29 cellular contexts compared by ENCODE assay signal in genomic region chr4:95318044-95318443, GRCh38.
"Had no signal": no experiment of that assay in that cellular context is flagged by ENCODE, and none has a peak within 500 bp of the region (broad histone marks: within the 10 kb centered on the region; RNA-seq: fewer than 3 reads in every experiment).

No MANE protein-coding gene starts in this region.

- H3K4me1 ChIP-seq: gastrocnemius medialis, lower lobe of right lung had no signal

- H3K36me3 Mint-ChIP-seq: activated CD8-positive, alpha-beta memory T cell treated with anti-CD3 and anti-CD28 coated beads, Interleukin-2, amount 10 ng/mL, durations not matched to agents 7 days and 5 days; activated naive CD4-positive, alpha-beta T cell treated with anti-CD3 and anti-CD28 coated beads, Interleukin-2, amount 10 ng/mL, durations not matched to agents 7 days and 5 days; activated naive CD8-positive, alpha-beta T cell treated with anti-CD3 and anti-CD28 coated beads, Interleukin-2, amount 10 ng/mL, durations not matched to agents 7 days and 5 days; stimulated activated memory B cell treated with anti-CD40 and anti-IgM and Interleukin-4, amounts not matched to agents 10 μg/mL and 1 μg/mL and 100 μg/mL, for 72 hours had no signal

- H3K4me3 Mint-ChIP-seq: activated CD4-positive, alpha-beta T cell treated with anti-CD3 and anti-CD28 coated beads for 36 hours; activated CD8-positive, alpha-beta memory T cell treated with anti-CD3 and anti-CD28 coated beads, Interleukin-2, amount 10 ng/mL, durations not matched to agents 7 days and 5 days; activated CD8-positive, alpha-beta T cell treated with anti-CD3 and anti-CD28 coated beads, Interleukin-2, amount 10 ng/mL, durations not matched to agents 7 days and 5 days; activated naive CD4-positive, alpha-beta T cell treated with anti-CD3 and anti-CD28 coated beads, Interleukin-2, amount 10 ng/mL, durations not matched to agents 7 days and 5 days; activated naive CD8-positive, alpha-beta T cell treated with anti-CD3 and anti-CD28 coated beads, Interleukin-2, amount 10 ng/mL, durations not matched to agents 7 days and 5 days; activated T-helper 1 cell treated with anti-CD3 and anti-CD28 coated beads, Interleukin-12 subunit alpha, Interleukin-12 subunit beta, Interleukin-2, Interleukin-4 antibody, amounts not matched to agents 30 ng/mL and 10 ng/mL and 1 ng/mL, durations not matched to agents 14 hours and 24 hours and 36 hours; central memory CD8-positive, alpha-beta T cell; effector memory CD8-positive, alpha-beta T cell; nephron; stimulated activated memory B cell treated with anti-CD40 and anti-IgM and Interleukin-4, amounts not matched to agents 10 μg/mL and 1 μg/mL and 100 μg/mL, for 72 hours; stimulated activated naive CD8-positive, alpha-beta T cell treated with anti-CD3 and anti-CD28 coated beads, Interleukin-15, amount 100 ng/mL, for 72 hours; T-helper 2 cell treated with Interferon-gamma antibody and Interleukin-4, amounts not matched to agents 5 μg/mL and 100 μg/mL, for 36 hours had no signal

- H3K9me3 Mint-ChIP-seq: activated naive CD4-positive, alpha-beta T cell treated with anti-CD3 and anti-CD28 coated beads, Interleukin-2, amount 10 ng/mL, durations not matched to agents 7 days and 5 days; activated naive CD8-positive, alpha-beta T cell treated with anti-CD3 and anti-CD28 coated beads, Interleukin-2, amount 10 ng/mL, durations not matched to agents 7 days and 5 days; activated T-helper 1 cell treated with anti-CD3 and anti-CD28 coated beads, Interleukin-12 subunit alpha, Interleukin-12 subunit beta, Interleukin-2, Interleukin-4 antibody, amounts not matched to agents 30 ng/mL and 10 ng/mL and 1 ng/mL, durations not matched to agents 14 hours and 24 hours and 36 hours; stimulated activated memory B cell treated with anti-CD40 and anti-IgM and Interleukin-4, amounts not matched to agents 10 μg/mL and 1 μg/mL and 100 μg/mL, for 72 hours; stimulated activated naive CD8-positive, alpha-beta T cell treated with anti-CD3 and anti-CD28 coated beads, Interleukin-15, amount 100 ng/mL, for 72 hours; T-helper 2 cell treated with Interferon-gamma antibody and Interleukin-4, amounts not matched to agents 5 μg/mL and 100 μg/mL, for 36 hours had no signal

- H3K27ac Mint-ChIP-seq: activated CD4-positive, alpha-beta T cell treated with anti-CD3 and anti-CD28 coated beads for 36 hours; activated CD8-positive, alpha-beta memory T cell treated with anti-CD3 and anti-CD28 coated beads, Interleukin-2, amount 10 ng/mL, durations not matched to agents 7 days and 5 days; activated CD8-positive, alpha-beta T cell treated with anti-CD3 and anti-CD28 coated beads, Interleukin-2, amount 10 ng/mL, durations not matched to agents 7 days and 5 days; activated naive CD4-positive, alpha-beta T cell treated with anti-CD3 and anti-CD28 coated beads, Interleukin-2, amount 10 ng/mL, durations not matched to agents 7 days and 5 days; activated naive CD8-positive, alpha-beta T cell treated with anti-CD3 and anti-CD28 coated beads, Interleukin-2, amount 10 ng/mL, durations not matched to agents 7 days and 5 days; activated T-helper 1 cell treated with anti-CD3 and anti-CD28 coated beads, Interleukin-12 subunit alpha, Interleukin-12 subunit beta, Interleukin-2, Interleukin-4 antibody, amounts not matched to agents 30 ng/mL and 10 ng/mL and 1 ng/mL, durations not matched to agents 14 hours and 24 hours and 36 hours; effector memory CD8-positive, alpha-beta T cell; stimulated activated memory B cell treated with anti-CD40 and anti-IgM and Interleukin-4, amounts not matched to agents 10 μg/mL and 1 μg/mL and 100 μg/mL, for 72 hours; stimulated activated naive CD8-positive, alpha-beta T cell treated with anti-CD3 and anti-CD28 coated beads, Interleukin-15, amount 100 ng/mL, for 72 hours; T-helper 2 cell treated with Interferon-gamma antibody and Interleukin-4, amounts not matched to agents 5 μg/mL and 100 μg/mL, for 36 hours had no signal

- H3K27me3 Mint-ChIP-seq: activated CD4-positive, alpha-beta T cell treated with anti-CD3 and anti-CD28 coated beads for 36 hours; activated CD8-positive, alpha-beta memory T cell treated with anti-CD3 and anti-CD28 coated beads, Interleukin-2, amount 10 ng/mL, durations not matched to agents 7 days and 5 days; activated naive CD4-positive, alpha-beta T cell treated with anti-CD3 and anti-CD28 coated beads, Interleukin-2, amount 10 ng/mL, durations not matched to agents 7 days and 5 days; central memory CD8-positive, alpha-beta T cell; effector memory CD8-positive, alpha-beta T cell; stimulated activated memory B cell treated with anti-CD40 and anti-IgM and Interleukin-4, amounts not matched to agents 10 μg/mL and 1 μg/mL and 100 μg/mL, for 72 hours had no signal

- H3K27ac ChIP-seq: coronary artery, gastrocnemius medialis, lower lobe of right lung, neutrophil, sigmoid colon, tibial artery had no signal

- H3K4me1 Mint-ChIP-seq: activated CD4-positive, alpha-beta T cell treated with anti-CD3 and anti-CD28 coated beads for 36 hours; activated CD8-positive, alpha-beta memory T cell treated with anti-CD3 and anti-CD28 coated beads, Interleukin-2, amount 10 ng/mL, durations not matched to agents 7 days and 5 days; activated naive CD4-positive, alpha-beta T cell treated with anti-CD3 and anti-CD28 coated beads, Interleukin-2, amount 10 ng/mL, durations not matched to agents 7 days and 5 days; activated naive CD8-positive, alpha-beta T cell treated with anti-CD3 and anti-CD28 coated beads, Interleukin-2, amount 10 ng/mL, durations not matched to agents 7 days and 5 days; central memory CD8-positive, alpha-beta T cell; stimulated activated memory B cell treated with anti-CD40 and anti-IgM and Interleukin-4, amounts not matched to agents 10 μg/mL and 1 μg/mL and 100 μg/mL, for 72 hours; stimulated activated naive CD8-positive, alpha-beta T cell treated with anti-CD3 and anti-CD28 coated beads, Interleukin-15, amount 100 ng/mL, for 72 hours had no signal

- H3K27me3 ChIP-seq: gastrocnemius medialis, neutrophil, sigmoid colon, tibial artery had no signal

- H3K36me3 ChIP-seq: gastrocnemius medialis, lower lobe of right lung, neutrophil, sigmoid colon, tibial artery had no signal

- DNase-seq: activated CD4-positive, alpha-beta T cell treated with anti-CD3 and anti-CD28 coated beads for 36 hours; activated CD4-positive, CD25-positive, alpha-beta regulatory T cell; activated CD8-positive, alpha-beta memory T cell treated with anti-CD3 and anti-CD28 coated beads, Interleukin-2, amount 10 ng/mL, durations not matched to agents 7 days and 5 days; activated CD8-positive, alpha-beta T cell treated with anti-CD3 and anti-CD28 coated beads, Interleukin-2, amount 10 ng/mL, durations not matched to agents 7 days and 5 days; activated gamma-delta T cell; activated naive CD4-positive, alpha-beta T cell treated with anti-CD3 and anti-CD28 coated beads, Interleukin-2, amount 10 ng/mL, durations not matched to agents 7 days and 5 days; activated naive CD8-positive, alpha-beta T cell treated with anti-CD3 and anti-CD28 coated beads, Interleukin-2, amount 10 ng/mL, durations not matched to agents 7 days and 5 days; effector memory CD8-positive, alpha-beta T cell; erythroblast; gastrocnemius medialis; kidney; lower lobe of right lung; mesenchymal stem cell; mucosa of descending colon; sigmoid colon; small intestine; stimulated activated CD4-positive, alpha-beta T cell treated with anti-CD3 and anti-CD28 coated beads, Interleukin-1b, Interleukin-23, amount 100 ng/mL, for 48 hours; stimulated activated CD4-positive, alpha-beta T cell treated with anti-CD3 and anti-CD28 coated beads, Interleukin-4, amount 100 ng/mL, for 4 hours; stimulated activated CD8-positive, alpha-beta memory T cell treated with anti-CD3 and anti-CD28 coated beads, Interleukin-4, amount 100 ng/mL, for 48 hours; stimulated activated naive CD8-positive, alpha-beta T cell treated with anti-CD3 and anti-CD28 coated beads, Interleukin-15, amount 100 ng/mL, for 72 hours; T-helper 1 cell; tibial artery had no signal

- H3K4me3 ChIP-seq: coronary artery, gastrocnemius medialis, lower lobe of right lung, mucosa of descending colon, sigmoid colon, tibial artery had no signal

- H3K9me3 ChIP-seq: gastrocnemius medialis, lower lobe of right lung, mucosa of descending colon, neutrophil, sigmoid colon, tibial artery had no signal

- ATAC-seq: activated CD4-positive, alpha-beta T cell treated with anti-CD3 and anti-CD28 coated beads for 36 hours; activated CD8-positive, alpha-beta memory T cell treated with anti-CD3 and anti-CD28 coated beads, Interleukin-2, amount 10 ng/mL, durations not matched to agents 7 days and 5 days; activated CD8-positive, alpha-beta T cell treated with anti-CD3 and anti-CD28 coated beads, Interleukin-2, amount 10 ng/mL, durations not matched to agents 7 days and 5 days; effector memory CD8-positive, alpha-beta T cell; gastrocnemius medialis; lower lobe of right lung; mucosa of descending colon; stimulated activated memory B cell treated with anti-CD40 and anti-IgM and Interleukin-4, amounts not matched to agents 10 μg/mL and 1 μg/mL and 100 μg/mL, for 72 hours; stimulated activated naive CD8-positive, alpha-beta T cell treated with anti-CD3 and anti-CD28 coated beads, Interleukin-15, amount 100 ng/mL, for 72 hours had no signal
